10 cellular contexts compared by ENCODE assay signal in the genomic region with DNA sequence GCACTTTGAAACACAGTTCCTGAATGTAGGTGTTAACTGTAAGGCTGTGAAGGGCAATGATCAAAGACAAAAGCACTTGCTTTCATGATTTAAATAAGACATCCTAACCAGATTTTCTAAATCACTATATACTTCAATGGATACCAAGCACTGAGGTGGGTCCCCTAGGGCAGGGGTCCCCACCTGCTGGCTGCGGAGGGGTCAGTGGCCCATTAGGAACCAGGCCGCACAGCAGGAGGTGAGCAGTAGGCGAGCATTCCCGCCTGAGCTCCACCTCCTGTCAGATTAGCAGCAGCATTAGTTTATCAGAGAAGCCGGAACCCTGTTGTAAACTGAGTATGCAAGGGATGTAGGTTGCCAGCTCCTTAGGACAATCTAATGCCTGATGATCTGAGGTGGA. TPM values are rescaled to one million over a fixed set of nuclear protein-coding genes. Genes with fewer than 3 reads are reported as not detected.
A peak's percentile ranks its signal among the peaks of the same experiment; 100 is the strongest.
DNase-seq lines count a peak whose midpoint lies in the region; ATAC-seq and TF ChIP-seq lines count a peak whose summit lies in the region.
"Had no signal": no experiment of that assay in that cellular context is flagged by ENCODE, and none has a peak within 500 bp of the region (broad histone marks: within the 10 kb centered on the region; RNA-seq: fewer than 3 reads in every experiment).

No MANE protein-coding gene starts in this region.

- peak overlapping the region; percentile 68 for H3K4me3 ChIP-seq in CD4-positive, CD25-positive, alpha-beta regulatory T cell (ENCODE audit: low read depth, low read length)
- no peak overlapping the region for H3K4me3 ChIP-seq in DND-41 (ENCODE audit: low read depth in 1 of 2, low read length in 2 of 2)
- no peak overlapping the region for H3K4me3 ChIP-seq in trophoblast cell (ENCODE audit: low read depth, low read length)
- no peak overlapping the region for H3K4me3 ChIP-seq in GM23248
- H3K4me3 ChIP-seq: colonic mucosa had no signal

- H2BK12ac ChIP-seq in trophoblast cell (ENCODE audit: low read length) = no peak overlapping the region

- no peak overlapping the region for H3K18ac ChIP-seq in trophoblast cell (ENCODE audit: low read length)

- H3K9me3 Mint-ChIP-seq in CD4-positive, CD25-positive, alpha-beta regulatory T cell = no peaks in the 10 kb centered on the region
- peaks cover 4% of the 10 kb centered on the region for H3K9me3 Mint-ChIP-seq in chondrocyte (ENCODE audit: low read depth)

- no peak for ATAC-seq in CD4-positive, CD25-positive, alpha-beta regulatory T cell (ENCODE audit: low read depth in 2 of 2)
- ATAC-seq in DND-41 (ENCODE audit: insufficient read depth, low read depth) (no peak), HG02588 (IDR thresholded peaks at IDR 0.05; ENCODE audit: unreplicated experiment) (no peak)

- H3K36me3 Mint-ChIP-seq in CD4-positive, CD25-positive, alpha-beta regulatory T cell = peaks cover 26% of the 10 kb centered on the region
- peaks cover 1% of the 10 kb centered on the region for H3K36me3 Mint-ChIP-seq in chondrocyte (ENCODE audit: low read depth)

- no peak overlapping the region for H4K91ac ChIP-seq in trophoblast cell (ENCODE audit: low read depth, low read length)

- peaks cover 88% of the 10 kb centered on the region for H3K4me1 ChIP-seq in CD4-positive, CD25-positive, alpha-beta regulatory T cell (ENCODE audit: control insufficient read depth, insufficient read depth, low read length, poor library complexity, severe bottlenecking)
- H3K4me1 ChIP-seq in DND-41 (ENCODE audit: insufficient read depth, low read length) (peaks cover 51% of the 10 kb centered on the region), trophoblast cell (ENCODE audit: control insufficient read depth in 1 of 2, insufficient read depth in 2 of 2, low read length in 2 of 2) (peaks cover 14 to 20% of the 10 kb centered on the region in 2 experiments), GM23248 (ENCODE audit: insufficient read depth) (peaks cover 45% of the 10 kb centered on the region)

- H3K23ac ChIP-seq in trophoblast cell (ENCODE audit: low read length) = no peak overlapping the region

- no peaks in the 10 kb centered on the region for H3K27me3 ChIP-seq in CD4-positive, CD25-positive, alpha-beta regulatory T cell (ENCODE audit: control insufficient read depth, insufficient read depth, low read length)
- H3K27me3 ChIP-seq in DND-41 (ENCODE audit: insufficient read depth, low read length, poor library complexity) = no peaks in the 10 kb centered on the region
- no peaks in the 10 kb centered on the region for H3K27me3 ChIP-seq in trophoblast cell (ENCODE audit: insufficient read depth, low read length)
- H3K27me3 ChIP-seq in GM23248 (replicated peaks; ENCODE audit: insufficient read depth) = no peaks in the 10 kb centered on the region
- H3K27me3 ChIP-seq: colonic mucosa had no signal

- H4K12ac ChIP-seq in trophoblast cell (ENCODE audit: low read depth, low read length) = no peak overlapping the region

- no peak overlapping the region for H2AK5ac ChIP-seq in trophoblast cell (ENCODE audit: low read length)

- no peak for DNase-seq in CD4-positive, CD25-positive, alpha-beta regulatory T cell
- DNase-seq in DND-41 = no peak
- DNase-seq in chondrocyte (ENCODE audit: low spot score) = no peak
- DNase-seq in trophoblast cell = no peak
- no peak for DNase-seq in GM23248
- DNase-seq in DMS 273 treated with DMSO at 0.1 percent for 48 hours (lab: John Stamatoyannopoulos, UW) = no peak
- no peak for DNase-seq in kidney tubule cell (ENCODE audit: low spot score)
- DNase-seq: colonic mucosa, HCEC 1CT had no signal

- H3K79me1 ChIP-seq in trophoblast cell (ENCODE audit: low read length) = no peaks in the 10 kb centered on the region

- no peak overlapping the region for H3K27ac ChIP-seq in CD4-positive, CD25-positive, alpha-beta regulatory T cell (ENCODE audit: insufficient read depth, low read length, poor library complexity, severe bottlenecking)
- no peak overlapping the region for H3K27ac ChIP-seq in DND-41 (ENCODE audit: low read length)
- no peak overlapping the region for H3K27ac ChIP-seq in trophoblast cell (ENCODE audit: low read depth, low read length)
- H3K27ac ChIP-seq in GM23248 = no peak overlapping the region
- H3K27ac ChIP-seq: colonic mucosa had no signal

- peak overlapping the region; percentile 65 to 98 (median 74) for H3K27ac Mint-ChIP-seq in CD4-positive, CD25-positive, alpha-beta regulatory T cell
- H3K27ac Mint-ChIP-seq in chondrocyte (ENCODE audit: unreplicated experiment) = peak overlapping the region; percentile 57

- H3K4me1 Mint-ChIP-seq in CD4-positive, CD25-positive, alpha-beta regulatory T cell = peaks cover 53 to 96% (median 82%) of the 10 kb centered on the region in 4 donors
- peaks cover 88% of the 10 kb centered on the region for H3K4me1 Mint-ChIP-seq in chondrocyte (ENCODE audit: low read depth)

- no peak overlapping the region for H2BK5ac ChIP-seq in trophoblast cell (ENCODE audit: low read depth, low read length, poor library complexity)

- H3K14ac ChIP-seq in trophoblast cell (ENCODE audit: low read length) = no peak overlapping the region

- no peaks in the 10 kb centered on the region for H3K9me2 ChIP-seq in GM23248 (ENCODE audit: insufficient read depth)

- H3K9ac ChIP-seq in DND-41 (ENCODE audit: low read depth, low read length) = no peak overlapping the region
- H3K9ac ChIP-seq in trophoblast cell (ENCODE audit: low read length) = no peak overlapping the region
- H3K9ac ChIP-seq in GM23248 = no peak overlapping the region

- H3F3A ChIP-seq in GM23248 (ENCODE audit: insufficient read depth) = peaks cover 25% of the 10 kb centered on the region

- H2AFZ ChIP-seq in DND-41 (ENCODE audit: low read depth, low read length) = no peak overlapping the region
- H2AFZ ChIP-seq in trophoblast cell (ENCODE audit: insufficient read depth, low read length, poor library complexity) = no peak overlapping the region
- H2AFZ ChIP-seq in GM23248 = no peak overlapping the region

- no peaks in the 10 kb centered on the region for H3K27me3 Mint-ChIP-seq in CD4-positive, CD25-positive, alpha-beta regulatory T cell
- no peaks in the 10 kb centered on the region for H3K27me3 Mint-ChIP-seq in chondrocyte (ENCODE audit: low read depth)

- H3K79me2 ChIP-seq in DND-41 (ENCODE audit: insufficient read depth, low read length) = peaks cover 100% of the 10 kb centered on the region
- H3K79me2 ChIP-seq in trophoblast cell (ENCODE audit: control insufficient read depth, insufficient read depth, low read length, poor library complexity) = peaks cover 15% of the 10 kb centered on the region
- peaks cover 100% of the 10 kb centered on the region for H3K79me2 ChIP-seq in GM23248 (ENCODE audit: insufficient read depth)

- H3K4me2 ChIP-seq in DND-41 (ENCODE audit: insufficient read depth, low read length) = 0 out of 2 replicates have a peak overlapping the region, but pooled peaks have one; percentile 5
- no peak overlapping the region for H3K4me2 ChIP-seq in trophoblast cell (ENCODE audit: low read length)
- H3K4me2 ChIP-seq in GM23248 (ENCODE audit: unreplicated experiment) = no peak overlapping the region

- H4K8ac ChIP-seq in trophoblast cell (ENCODE audit: low read depth, low read length) = no peak overlapping the region

- in situ Hi-C loops in GM23248 (cut with MboI) = no loop called here

- TF ChIP-seq CTCF in DND-41 (IDR thresholded peaks at IDR 0.05; ENCODE audit: borderline replicate concordance, extremely low read depth, low read length, poor library complexity, severe bottlenecking) (no peak), chondrocyte (IDR thresholded peaks at IDR 0.05) (no peak)

- H3K4me3 Mint-ChIP-seq in CD4-positive, CD25-positive, alpha-beta regulatory T cell = peak overlapping the region; percentile 60 to 86 (median 65)
- no peak overlapping the region for H3K4me3 Mint-ChIP-seq in chondrocyte (ENCODE audit: unreplicated experiment)

- WGBS in trophoblast cell (ENCODE audit: extremely low coverage, insufficient coverage, insufficient read length) = no CpG with 5 or more reads among the region's 5 CpGs
- 94 to 95% methylated on average over 5 of the region's 5 CpGs for WGBS in GM23248 (ENCODE audit: low coverage in 1 of 2, low lambda C conversion rate in 2 of 2, missing lambda C conversion rate in 2 of 2), 2 experiments

- peak overlapping the region; percentile 97 for H3K4ac ChIP-seq in trophoblast cell (ENCODE audit: low read depth, low read length)

- H2BK120ac ChIP-seq in trophoblast cell (ENCODE audit: insufficient read depth, low read length, poor library complexity) = no peak overlapping the region

- H4K20me1 ChIP-seq in DND-41 (ENCODE audit: insufficient read depth, low read length) (peaks cover 94% of the 10 kb centered on the region), GM23248 (ENCODE audit: insufficient read depth) (peaks cover 46% of the 10 kb centered on the region)

- no peaks in the 10 kb centered on the region for H3K9me3 ChIP-seq in CD4-positive, CD25-positive, alpha-beta regulatory T cell (ENCODE audit: control insufficient read depth in 2 of 2, low read length in 2 of 2)
- no peaks in the 10 kb centered on the region for H3K9me3 ChIP-seq in DND-41 (ENCODE audit: insufficient read depth, low read length, severe bottlenecking)
- H3K9me3 ChIP-seq in trophoblast cell (ENCODE audit: insufficient read depth, low read depth, low read length) = no peaks in the 10 kb centered on the region
- H3K9me3 ChIP-seq in GM23248 (ENCODE audit: low read depth) = no peaks in the 10 kb centered on the region
- H3K9me3 ChIP-seq: colonic mucosa had no signal

- peaks cover 18% of the 10 kb centered on the region for H3K36me3 ChIP-seq in CD4-positive, CD25-positive, alpha-beta regulatory T cell (ENCODE audit: control insufficient read depth, insufficient read depth, low read length)
- H3K36me3 ChIP-seq in DND-41 (ENCODE audit: insufficient read depth, low read length) = peaks cover 48% of the 10 kb centered on the region
- H3K36me3 ChIP-seq in trophoblast cell (ENCODE audit: control insufficient read depth in 1 of 2, insufficient read depth in 2 of 2, low read length in 2 of 2) = no peaks in the 10 kb centered on the region
- H3K36me3 ChIP-seq in GM23248 (ENCODE audit: low read depth) = 0 out of 2 replicates have a peak, but pooled peaks cover 6% of the 10 kb centered on the region
- H3K36me3 ChIP-seq: colonic mucosa had no signal

RNA-seq across cellular contexts. Expression of a gene that starts 7.1 kb away (rescaled TPM):
- total RNA-seq in CD4-positive, CD25-positive, alpha-beta regulatory T cell = 121 TPM
- 10 to 100 TPM; 44.5 to 64.7 (median 55.5) TPM for polyA plus RNA-seq in CD4-positive, CD25-positive, alpha-beta regulatory T cell
- total RNA-seq in chondrocyte = 65.7 to 88.2 TPM (median 86.8 TPM) in 3 replicates
- polyA plus RNA-seq in trophoblast cell (2013) = 78.1 and 80.1 TPM in 2 replicates
- total RNA-seq in GM23248 (2014; rRNA removed; shearing (Covaris generic)) = 62.0 and 77.4 TPM in 2 replicates
- 116 and 123 TPM in 2 replicates for polyA plus RNA-seq in GM23248 (2016; fragmentation: Nextera tagmentation; extraction: Ambion mirVana)

RNA-seq across cellular contexts. Expression of a gene that starts 44.9 kb away (rescaled TPM):
- 231 TPM for total RNA-seq in CD4-positive, CD25-positive, alpha-beta regulatory T cell
- polyA plus RNA-seq in CD4-positive, CD25-positive, alpha-beta regulatory T cell = 10 to 100 TPM; 38.8 to 62.8 (median 56.2) TPM
- 98.0 to 153 TPM (median 106 TPM) in 3 replicates for total RNA-seq in chondrocyte
- 339 and 340 TPM in 2 replicates for polyA plus RNA-seq in trophoblast cell (2013)
- 15.0 and 19.7 TPM in 2 replicates for total RNA-seq in GM23248 (2014; rRNA removed; shearing (Covaris generic))
- polyA plus RNA-seq in GM23248 (2016; fragmentation: Nextera tagmentation; extraction: Ambion mirVana) = 47.1 and 51.0 TPM in 2 replicates
